In the genomic region with DNA sequence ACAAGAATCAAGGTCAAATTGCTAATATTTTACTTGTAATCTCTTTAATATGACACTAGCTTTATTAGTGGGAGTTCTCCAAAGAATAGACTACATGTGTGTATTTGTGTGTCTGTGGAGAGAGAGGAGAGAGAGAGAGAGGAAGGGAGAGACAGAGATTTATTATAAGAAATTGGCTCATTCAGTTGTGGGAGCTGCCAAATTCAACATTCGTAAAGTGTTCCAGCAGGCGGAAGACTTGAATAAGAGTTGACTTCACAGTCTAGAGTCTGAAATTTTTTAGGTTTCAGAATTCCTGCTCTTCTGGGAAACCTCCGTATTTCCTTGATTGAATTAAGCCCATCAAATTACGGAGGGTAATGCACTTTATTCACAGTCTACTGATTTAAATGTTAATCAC, we compare ENCODE assay signal across 19 cellular contexts. TPM values are rescaled to one million over a fixed set of nuclear protein-coding genes. Genes with fewer than 3 reads are reported as not detected.
DNase-seq lines count a peak whose midpoint lies in the region; ATAC-seq and TF ChIP-seq lines count a peak whose summit lies in the region.
"Had no signal": no experiment of that assay in that cellular context is flagged by ENCODE, and none has a peak within 500 bp of the region (broad histone marks: within the 10 kb centered on the region; RNA-seq: fewer than 3 reads in every experiment).

No MANE protein-coding gene starts in this region.

- H3K4me3 ChIP-seq in right atrium auricular region (no peak overlapping the region), vagina (no peak overlapping the region)
- H3K4me3 ChIP-seq: transverse colon had no signal

- H3K36me3 ChIP-seq in right atrium auricular region, result no peaks in the 10 kb centered on the region
- H3K36me3 ChIP-seq in vagina, result no peaks in the 10 kb centered on the region
- H3K36me3 ChIP-seq: transverse colon had no signal

- ATAC-seq in Right ventricle myocardium superior (ENCODE audit: poor library complexity) (peak; percentile 74), HG03039 (IDR thresholded peaks at IDR 0.05; ENCODE audit: unreplicated experiment) (no peak), WTC11 (no peak)
- ATAC-seq: activated naive CD8-positive, alpha-beta T cell treated with anti-CD3 and anti-CD28 coated beads, Interleukin-2, amount 50 U/mL, for 24 hours had no signal

- DNase-seq in Right ventricle myocardium superior (no peak), right atrium auricular region (ENCODE audit: low spot score) (no peak), fibroblast of gingiva (ENCODE audit: low read depth) (peak; percentile 65), left kidney (ENCODE audit: low read depth, low spot score) (peak; percentile 45), vagina (ENCODE audit: extremely low spot score in 2 of 2) (no peak), Kasumi-1 (lab: John Stamatoyannopoulos, UW) (no peak), WTC11 (ENCODE audit: low spot score) (no peak)
- DNase-seq: ACHN; activated CD4-positive, CD25-positive, alpha-beta regulatory T cell treated with anti-CD3 and anti-CD28 coated beads, Interleukin-2, amount 50 U/mL, for 72 hours; activated naive CD8-positive, alpha-beta T cell treated with anti-CD3 and anti-CD28 coated beads, Interleukin-2, amount 50 U/mL, for 24 hours; DMS153; hippocampal formation; mesendoderm; NCI-H1092; NCI-H446 treated with DMSO at 0.1 percent for 48 hours; OCI-M1; SW 1271; transverse colon had no signal

- no peaks in the 10 kb centered on the region for H3K9me3 Mint-ChIP-seq in WTC11
- H3K9me3 Mint-ChIP-seq: activated naive CD8-positive, alpha-beta T cell treated with anti-CD3 and anti-CD28 coated beads, Interleukin-2, amount 50 U/mL, for 24 hours had no signal

- H3K27ac ChIP-seq in right atrium auricular region (peak overlapping the region in 1 of 2 donors; percentile 3), vagina (peak overlapping the region; percentile 11)
- H3K27ac ChIP-seq: transverse colon had no signal

- peaks cover 0 to 27% of the 10 kb centered on the region in 2 donors for H3K4me1 ChIP-seq in right atrium auricular region
- peaks cover 25% of the 10 kb centered on the region for H3K4me1 ChIP-seq in vagina

- peaks cover 10% of the 10 kb centered on the region for H3K27me3 Mint-ChIP-seq in WTC11 (ENCODE audit: low read depth)

- POLR2A ChIA-PET in WTC11 (lab: Charles Lee), result no interaction called here

- H3K4me1 Mint-ChIP-seq in WTC11, result peaks cover 34% of the 10 kb centered on the region

- no peaks in the 10 kb centered on the region for H3K27me3 ChIP-seq in right atrium auricular region
- no peaks in the 10 kb centered on the region for H3K27me3 ChIP-seq in vagina
- H3K27me3 ChIP-seq: transverse colon had no signal

- no peak overlapping the region for H3K27ac Mint-ChIP-seq in WTC11
- H3K27ac Mint-ChIP-seq: activated naive CD8-positive, alpha-beta T cell treated with anti-CD3 and anti-CD28 coated beads, Interleukin-2, amount 50 U/mL, for 24 hours had no signal

- H3K9me3 ChIP-seq in right atrium auricular region (no peaks in the 10 kb centered on the region), vagina (no peaks in the 10 kb centered on the region)
- H3K9me3 ChIP-seq: transverse colon had no signal

- no peaks in the 10 kb centered on the region for H3K36me3 Mint-ChIP-seq in WTC11

- H3K4me3 Mint-ChIP-seq in WTC11, result no peak overlapping the region
- H3K4me3 Mint-ChIP-seq: activated naive CD8-positive, alpha-beta T cell treated with anti-CD3 and anti-CD28 coated beads, Interleukin-2, amount 50 U/mL, for 24 hours had no signal

- intact Hi-C loops in Right ventricle myocardium superior (cut with DNase I), result loop anchor here (10.0 kb wide), 1 partner anchor 102 kb away; no protein-coding TSS in a partner anchor
- intact Hi-C loops in vagina (cut with DNase I), result loop anchor here (10.0 kb wide), 1 partner anchor 352 kb away; no protein-coding TSS in a partner anchor

- peak in 1 of 2 donors; percentile 19 for TF ChIP-seq CTCF in right atrium auricular region (IDR thresholded peaks at IDR 0.05)
- no peak for TF ChIP-seq CTCF in vagina (IDR thresholded peaks at IDR 0.05)
- no peak for TF ChIP-seq CTCF in WTC11 (IDR thresholded peaks at IDR 0.05)

- no peak for TF ChIP-seq POLR2A in vagina (IDR thresholded peaks at IDR 0.05)

- CTCF ChIA-PET in WTC11 (lab: Charles Lee), result no interaction called here

TF ChIP-seq in WTC11, 78 proteins besides CTCF, POLR2A, EP300 and RAD21 (continues in another document):
- TF ChIP-seq ZNF423 (CRISPR knock-in tag; IDR thresholded peaks at IDR 0.05) (no peak), E2F5 (CRISPR knock-in tag; IDR thresholded peaks at IDR 0.05) (no peak), FOXP1 (CRISPR knock-in tag; IDR thresholded peaks at IDR 0.05; ENCODE audit: borderline replicate concordance) (no peak), ARID4B (CRISPR knock-in tag; IDR thresholded peaks at IDR 0.05; ENCODE audit: borderline replicate concordance) (no peak), SOX15 (CRISPR knock-in tag; IDR thresholded peaks at IDR 0.05) (no peak), CREB1 (CRISPR knock-in tag; IDR thresholded peaks at IDR 0.05) (no peak), STAT6 (CRISPR knock-in tag; conservative IDR thresholded peaks at IDR 0.05; ENCODE audit: low read depth) (no peak), IRF2 (CRISPR knock-in tag; IDR thresholded peaks at IDR 0.05; ENCODE audit: borderline replicate concordance, low read depth) (no peak)
- TF ChIP-seq, protein P1, sequence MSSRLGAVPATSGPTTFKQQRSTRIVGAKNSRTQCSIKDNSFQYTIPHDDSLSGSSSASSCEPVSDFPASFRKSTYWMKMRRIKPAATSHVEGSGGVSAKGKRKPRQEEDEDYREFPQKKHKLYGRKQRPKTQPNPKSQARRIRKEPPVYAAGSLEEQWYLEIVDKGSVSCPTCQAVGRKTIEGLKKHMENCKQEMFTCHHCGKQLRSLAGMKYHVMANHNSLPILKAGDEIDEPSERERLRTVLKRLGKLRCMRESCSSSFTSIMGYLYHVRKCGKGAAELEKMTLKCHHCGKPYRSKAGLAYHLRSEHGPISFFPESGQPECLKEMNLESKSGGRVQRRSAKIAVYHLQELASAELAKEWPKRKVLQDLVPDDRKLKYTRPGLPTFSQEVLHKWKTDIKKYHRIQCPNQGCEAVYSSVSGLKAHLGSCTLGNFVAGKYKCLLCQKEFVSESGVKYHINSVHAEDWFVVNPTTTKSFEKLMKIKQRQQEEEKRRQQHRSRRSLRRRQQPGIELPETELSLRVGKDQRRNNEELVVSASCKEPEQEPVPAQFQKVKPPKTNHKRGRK (CRISPR knock-in tag; IDR thresholded peaks at IDR 0.05; ENCODE audit: borderline replicate concordance), result no peak

RNA-seq across cellular contexts. Expression of gene CLDN1, which starts 4.7 kb away (rescaled TPM):
- total RNA-seq in Right ventricle myocardium superior, result not detected
- 10 to 100 TPM in 1 of 2 donors, 1 to 10 TPM in 1; 9.0 to 12.7 TPM for total RNA-seq in right atrium auricular region
- 48.6 TPM for total RNA-seq in vagina
- 4.4 to 5.9 TPM (median 5.7 TPM) in 3 replicates for total RNA-seq in WTC11 (2021)

Comparison
In these comparisons a context has a peak if more than half of its experiments do, and no peak if none do; other contexts are left out.
1. DNase-seq: peak in fibroblast of gingiva (single experiment) and left kidney (single experiment); none in Right ventricle myocardium superior (single experiment), right atrium auricular region (single experiment), vagina (0 of 2), Kasumi-1 (0 of 2) and WTC11 (single experiment).